In the genomic region with DNA sequence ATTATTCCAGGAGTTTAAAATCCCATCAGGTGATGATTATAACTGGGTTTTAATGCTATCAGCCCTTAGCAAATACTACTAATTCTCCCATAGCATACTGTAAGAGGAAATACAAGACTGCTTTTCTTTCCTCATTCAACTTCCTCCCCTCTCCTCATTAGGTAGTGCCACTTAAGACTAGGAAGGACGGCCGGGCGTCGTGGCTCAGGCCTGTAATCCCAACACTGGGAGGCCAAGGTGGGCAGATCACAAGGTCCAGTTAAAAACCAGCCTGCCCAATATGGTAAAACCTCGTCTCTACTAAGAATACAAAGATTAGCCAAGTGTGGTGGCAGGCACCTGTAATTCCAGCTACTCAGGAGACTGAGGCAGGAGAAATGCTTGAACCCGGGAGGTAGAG, we compare ENCODE assay signal across 18 cellular contexts. TPM values are rescaled to one million over a fixed set of nuclear protein-coding genes. Genes with fewer than 3 reads are reported as not detected.
"Had no signal": no experiment of that assay in that cellular context is flagged by ENCODE, and none has a peak within 500 bp of the region (broad histone marks: within the 10 kb centered on the region; RNA-seq: fewer than 3 reads in every experiment).

No MANE protein-coding gene starts in this region.

- H3K4me1 Mint-ChIP-seq: nephron had no signal

- ATAC-seq: effector memory CD8-positive, alpha-beta T cell; foreskin keratinocyte; left colon; left ventricle myocardium superior; psoas muscle; right lobe of liver had no signal

- H3K27me3 ChIP-seq: foreskin keratinocyte, right lobe of liver, stomach, transverse colon had no signal

- H3K4me3 Mint-ChIP-seq: effector memory CD8-positive, alpha-beta T cell; immature natural killer cell; naive B cell; nephron had no signal

- H3K4me3 ChIP-seq: lung, psoas muscle, right lobe of liver, stomach, thoracic aorta, transverse colon had no signal

- H3K9me3 Mint-ChIP-seq: effector memory CD8-positive, alpha-beta T cell; immature natural killer cell; naive B cell; nephron had no signal

- H3K27me3 Mint-ChIP-seq: effector memory CD8-positive, alpha-beta T cell; naive B cell had no signal

- H3K27ac Mint-ChIP-seq: effector memory CD8-positive, alpha-beta T cell; immature natural killer cell; nephron had no signal

- H3K4me1 ChIP-seq: foreskin keratinocyte, psoas muscle, right lobe of liver, stomach, transverse colon had no signal

- H3K9me3 ChIP-seq: psoas muscle, right lobe of liver, stomach, thoracic aorta, transverse colon had no signal

- H3K27ac ChIP-seq: foreskin keratinocyte, psoas muscle, right lobe of liver, stomach, thoracic aorta, transverse colon had no signal

- DNase-seq: effector memory CD8-positive, alpha-beta T cell; foreskin keratinocyte; immature natural killer cell; left colon; left ventricle myocardium superior; mesenchymal stem cell; naive B cell; psoas muscle; retina; right lobe of liver; stimulated activated CD4-positive, alpha-beta T cell treated with anti-CD3 and anti-CD28 coated beads, Interleukin-2, amount 100 ng/mL, for 24 hours; stimulated activated naive CD4-positive, alpha-beta T cell; stomach; substantia nigra; transverse colon had no signal

RNA-seq across cellular contexts. Expression of a gene that starts 55.3 kb away (rescaled TPM):
- total RNA-seq: left ventricle myocardium superior, thoracic aorta had no signal
